ENCODE assay signal across 7 cellular contexts in genomic region chr6:167184301-167184700, GRCh38. TPM values are rescaled to one million over a fixed set of nuclear protein-coding genes. Genes with fewer than 3 reads are reported as not detected.
"Had no signal": no experiment of that assay in that cellular context is flagged by ENCODE, and none has a peak within 500 bp of the region (broad histone marks: within the 10 kb centered on the region; RNA-seq: fewer than 3 reads in every experiment).

No MANE protein-coding gene starts in this region.

RNA-seq across cellular contexts. Expression of gene GPR31, which starts 26.5 kb away (rescaled TPM):
- total RNA-seq: GM23248, GM23338, H1, H4, H7, H9, HFFc6 had no signal
- polyA plus RNA-seq: GM23248, GM23338, H1 had no signal
